ENCODE assay signal across 9 cellular contexts in the genomic region with DNA sequence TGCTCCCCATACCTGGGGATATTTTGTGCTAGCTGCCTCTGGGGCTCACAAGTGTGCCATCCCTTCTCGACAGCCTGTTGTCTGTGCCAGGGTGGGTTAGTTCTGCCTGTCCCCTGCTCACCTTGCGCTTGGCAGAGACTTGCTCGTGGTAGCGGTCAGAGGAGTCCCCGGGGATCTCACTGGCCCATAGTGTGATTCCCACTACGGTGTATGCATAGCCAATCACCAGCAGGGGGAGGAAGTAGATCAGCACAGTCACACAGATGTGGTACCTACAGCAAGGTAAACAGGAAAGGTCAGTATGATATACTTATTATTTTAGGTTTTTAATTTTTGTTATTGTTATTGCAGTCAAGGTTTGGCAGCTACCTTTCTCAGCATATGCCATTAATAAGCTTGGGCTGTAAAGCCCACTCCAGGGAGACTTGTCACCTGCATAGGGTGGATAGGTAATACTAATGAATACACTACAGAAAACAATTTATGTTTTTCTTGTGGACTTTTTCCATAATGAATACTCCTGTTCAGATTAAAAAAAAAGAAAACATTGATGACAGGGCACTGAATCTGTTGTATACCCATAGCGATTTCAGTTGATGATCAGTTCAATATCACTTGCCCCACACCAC.
A peak's percentile ranks its signal among the peaks of the same experiment; 100 is the strongest.
DNase-seq lines count a peak whose midpoint lies in the region; ATAC-seq, FAIRE-seq and TF ChIP-seq lines count a peak whose summit lies in the region.
"Had no signal": no experiment of that assay in that cellular context is flagged by ENCODE, and none has a peak within 500 bp of the region (broad histone marks: within the 10 kb centered on the region; RNA-seq: fewer than 3 reads in every experiment).

No MANE protein-coding gene starts in this region.

- POLR2A ChIA-PET in GM12878 (lab: Charles Lee): interaction anchor here (0.6 kb wide), 1 partner anchor 339 kb away, joined by 3 read pairs; no protein-coding TSS in a partner anchor

- no TSS peak for BruUV-seq in GM12878 (replicated peaks; lab: Mats Ljungman, UMichigan)

- no peak overlapping the region for H2BK120ac ChIP-seq in mesenchymal stem cell (ENCODE audit: low read depth, low read length)

- SMC1A ChIA-PET in GM12878 (lab: Charles Lee; ENCODE audit: uncharacterized antibody, unreplicated experiment): interaction anchor here (0.7 to 9.4 kb wide), 15 partner anchors 8 to 555 kb away, joined by 3 to 117 read pairs (median 7); no protein-coding TSS in a partner anchor

- H3K23ac ChIP-seq in mesenchymal stem cell (ENCODE audit: low read length in 2 of 2): no peak overlapping the region

- H2BK15ac ChIP-seq in mesenchymal stem cell (ENCODE audit: low read depth, poor library complexity, severe bottlenecking): no peak overlapping the region

- no peak overlapping the region for H4K91ac ChIP-seq in mesenchymal stem cell (ENCODE audit: low read length)

- peak; percentile 92 for TF ChIP-seq RAD21 in GM12878 (IDR thresholded peaks at IDR 0.05; ENCODE audit: insufficient read depth, low read depth, low read length)

- H3K4me1 ChIP-seq in GM12878 (ENCODE audit: control insufficient read depth, insufficient read depth, low read length) (peaks cover 22% of the 10 kb centered on the region), mesenchymal stem cell (ENCODE audit: control insufficient read depth, insufficient read depth, low read depth, low read length) (peaks cover 5% of the 10 kb centered on the region), suprapubic skin (no peaks in the 10 kb centered on the region)

- CTCF ChIA-PET in GM12878 (lab: Yijun Ruan, JAX): interaction anchor here (0.6 to 7.1 kb wide), 21 partner anchors 8 to 563 kb away, joined by 3 to 114 read pairs (median 9); a partner anchor contains a TSS

- H3K4me2 ChIP-seq in GM12878 (ENCODE audit: control insufficient read depth, insufficient read depth) (no peak overlapping the region; the same call in 1 of the 2 replicates), mesenchymal stem cell (ENCODE audit: low read length, poor library complexity, severe bottlenecking) (no peak overlapping the region)

- no peak overlapping the region for H3K14ac ChIP-seq in mesenchymal stem cell (ENCODE audit: low read length in 2 of 2)

- in situ Hi-C loops in GM12878 (cut with MboI): loop anchor here (5.0 to 25.0 kb wide), 2 partner anchors 359 to 554 kb away; no protein-coding TSS in a partner anchor

- H4K8ac ChIP-seq in mesenchymal stem cell (ENCODE audit: low read length): peak overlapping the region; percentile 4

- ATAC-seq in GM18520 (IDR thresholded peaks at IDR 0.05; ENCODE audit: unreplicated experiment) (peak; percentile 81), HG02885 (IDR thresholded peaks at IDR 0.05; ENCODE audit: poor library complexity, unreplicated experiment) (peak; percentile 70), GM12878 (peak; percentile 78)

- H3K79me1 ChIP-seq in mesenchymal stem cell (replicated peaks; ENCODE audit: low read length, poor library complexity, severe bottlenecking): no peaks in the 10 kb centered on the region

- H3K4ac ChIP-seq in mesenchymal stem cell (ENCODE audit: low read depth in 1 of 2, low read length in 2 of 2): no peak overlapping the region

- H3K79me2 ChIP-seq in GM12878 (ENCODE audit: control insufficient read depth, insufficient read depth, low read length): no peaks in the 10 kb centered on the region

- H3K18ac ChIP-seq in mesenchymal stem cell (ENCODE audit: low read depth in 1 of 2, low read length in 2 of 2): no peak overlapping the region

- RAD21 ChIA-PET in GM12878 (lab: Charles Lee; ENCODE audit: unreplicated experiment): interaction anchor here (0.9 to 8.1 kb wide), 13 partner anchors 12 to 574 kb away, joined by 3 to 56 read pairs (median 7); a partner anchor contains a TSS

- TF ChIP-seq POLR2A in GM12878 (IDR thresholded peaks at IDR 0.05; ENCODE audit: low read depth, low read length): no peak
- no peak for TF ChIP-seq POLR2A in suprapubic skin (IDR thresholded peaks at IDR 0.05)

- 17% methylated on average over 7 of the region's 7 CpGs for WGBS in GM12878 (ENCODE audit: insufficient coverage, insufficient replicate concordance, low lambda C conversion rate, missing lambda C conversion rate)
- WGBS in mesenchymal stem cell: 43% methylated on average over 7 of the region's 7 CpGs
- 62% methylated on average over 6 of the region's 7 CpGs for WGBS in suprapubic skin

- TF ChIP-seq CTCF in GM12878 (IDR thresholded peaks at IDR 0.05 in 2 of 3, conservative IDR thresholded peaks at IDR 0.05 in 1 of 3; ENCODE audit: control insufficient read depth in 2 of 3, extremely low read depth in 1 of 3, insufficient read depth in 1 of 3, low read depth in 3 of 3, low read length in 3 of 3) (peak; percentile 80 to 92 (median 88); a peak in 5 of 6 replicates), suprapubic skin (IDR thresholded peaks at IDR 0.05) (peak in 1 of 2 donors; percentile 45)

- H3K27me3 ChIP-seq in GM12878 (replicated peaks in 1 of 2; ENCODE audit: control insufficient read depth in 2 of 2, insufficient read depth in 2 of 2, low read length in 1 of 2) (no peaks in the 10 kb centered on the region), mesenchymal stem cell (ENCODE audit: control insufficient read depth in 1 of 2, insufficient read depth in 1 of 2, low read length in 2 of 2) (no peaks in the 10 kb centered on the region), suprapubic skin (no peaks in the 10 kb centered on the region)

- DNase-seq in COR-L47 (lab: John Stamatoyannopoulos, UW) (peak; percentile 62), NCI-H2107 (lab: John Stamatoyannopoulos, UW) (peak; percentile 9), GM12878 (ENCODE audit: low read depth, low spot score) (peak; percentile 69), mesenchymal stem cell (peak; percentile 47), suprapubic skin (ENCODE audit: low spot score in 2 of 2) (no peak)
- DNase-seq in activated CD4-positive, CD25-positive, alpha-beta regulatory T cell treated with anti-CD3 and anti-CD28 coated beads, Interleukin-2, amount 50 U/mL, for 72 hours: no peak

- intact Hi-C loops in GM12878 (cut with micrococcal nuclease; ENCODE audit: unreplicated experiment): loop anchor here (1.0 to 5.0 kb wide), 8 partner anchors 133 to 574 kb away; a partner anchor contains a TSS

- H3K4me3 ChIP-seq in GM12878 (no peak overlapping the region), mesenchymal stem cell (ENCODE audit: insufficient read depth in 1 of 2, low read depth in 1 of 2, low read length in 2 of 2) (no peak overlapping the region), suprapubic skin (no peak overlapping the region)

- no peak overlapping the region for H3K9ac ChIP-seq in GM12878 (ENCODE audit: control insufficient read depth, insufficient read depth, low read length)
- no peak overlapping the region for H3K9ac ChIP-seq in mesenchymal stem cell (ENCODE audit: low read length)

- H4K20me1 ChIP-seq in GM12878 (ENCODE audit: control insufficient read depth, insufficient read depth): no peaks in the 10 kb centered on the region

- H3K27ac ChIP-seq in GM12878 (ENCODE audit: control insufficient read depth, insufficient read depth) (no peak overlapping the region), mesenchymal stem cell (ENCODE audit: low read length, poor library complexity, severe bottlenecking) (no peak overlapping the region), suprapubic skin (no peak overlapping the region)

- no peak overlapping the region for H2BK5ac ChIP-seq in mesenchymal stem cell (ENCODE audit: low read depth, low read length, poor library complexity, severe bottlenecking)

- peak; percentile 78 for FAIRE-seq in GM12878 (lab: Jason Lieb, UNC)
- FAIRE-seq: TTC549 had no signal

- TF ChIP-seq EP300 in GM12878 (IDR thresholded peaks at IDR 0.05; ENCODE audit: borderline replicate concordance in 1 of 2, control insufficient read depth in 1 of 2, low read depth in 2 of 2, low read length in 2 of 2) (no peak), suprapubic skin (IDR thresholded peaks at IDR 0.05) (no peak)

- H2AFZ ChIP-seq in GM12878 (ENCODE audit: control insufficient read depth, low read depth, low read length) (no peak overlapping the region; the same call in 1 of the 2 replicates), mesenchymal stem cell (ENCODE audit: low read depth, low read length) (no peak overlapping the region)

- H3K36me3 ChIP-seq in GM12878 (ENCODE audit: control insufficient read depth in 2 of 2, insufficient read depth in 2 of 2, low read length in 1 of 2): no peaks in the 10 kb centered on the region; a peak in 1 of 4 replicates
- no peaks in the 10 kb centered on the region for H3K36me3 ChIP-seq in mesenchymal stem cell (ENCODE audit: control insufficient read depth in 1 of 2, insufficient read depth in 2 of 2, low read depth in 1 of 2, low read length in 2 of 2)
- H3K36me3 ChIP-seq in suprapubic skin: no peaks in the 10 kb centered on the region

- H3K9me3 ChIP-seq in GM12878 (replicated peaks; ENCODE audit: control insufficient read depth, insufficient read depth, low read length) (no peaks in the 10 kb centered on the region; the same call in 1 of the 3 replicates), mesenchymal stem cell (ENCODE audit: control insufficient read depth, low read length) (no peaks in the 10 kb centered on the region), suprapubic skin (no peaks in the 10 kb centered on the region)

- no peak overlapping the region for H2BK12ac ChIP-seq in mesenchymal stem cell (ENCODE audit: low read length in 2 of 2)

- H2AK5ac ChIP-seq in mesenchymal stem cell (ENCODE audit: low read length, severe bottlenecking): no peak overlapping the region

TF ChIP-seq in GM12878, 131 proteins besides CTCF, POLR2A, EP300 and RAD21 (continues in another document):
- TF ChIP-seq MTA2 (IDR thresholded peaks at IDR 0.05; ENCODE audit: low read depth) (no peak), TARDBP (IDR thresholded peaks at IDR 0.05; ENCODE audit: borderline replicate concordance) (no peak), BHLHE40 (IDR thresholded peaks at IDR 0.05; ENCODE audit: borderline replicate concordance in 1 of 2, low read depth in 2 of 2, low read length in 1 of 2) (peak; percentile 51 to 54; a peak in 2 of 4 replicates), RFX5 (IDR thresholded peaks at IDR 0.05; ENCODE audit: low read depth, low read length) (peak; percentile 52; the same call in 1 of the 2 replicates), ZNF24 (IDR thresholded peaks at IDR 0.05) (no peak), MEF2B (IDR thresholded peaks at IDR 0.05; ENCODE audit: partially characterized antibody, poor library complexity, severe bottlenecking) (peak; percentile 97), MYC (IDR thresholded peaks at IDR 0.05; ENCODE audit: insufficient read depth, insufficient read length, insufficient replicate concordance, low read length, severe bottlenecking) (no peak), KAT2A (conservative IDR thresholded peaks at IDR 0.05; ENCODE audit: control insufficient read depth, low read depth, low read length) (no peak), CHD4 (IDR thresholded peaks at IDR 0.05) (no peak), BRCA1 (IDR thresholded peaks at IDR 0.05; ENCODE audit: low read depth, low read length) (no peak), STAT3 (IDR thresholded peaks at IDR 0.05; ENCODE audit: low read depth, low read length) (no peak), ATF7 (IDR thresholded peaks at IDR 0.05; ENCODE audit: low read depth) (peak; percentile 40; the same call in 1 of the 2 replicates)

Comparison
In these comparisons a context has a peak if more than half of its experiments do, and no peak if none do; other contexts are left out.
1. DNase-seq: peak in COR-L47 (single experiment), NCI-H2107 (single experiment), GM12878 (single experiment) and mesenchymal stem cell (single experiment); none in suprapubic skin (0 of 2) and activated CD4-positive, CD25-positive, alpha-beta regulatory T cell treated with anti-CD3 and anti-CD28 coated beads, Interleukin-2, amount 50 U/mL, for 72 hours (single experiment).
2. Peak in every context shown above with its lines, with median percentiles within 50 percentile points of each other: ATAC-seq.